Comparison of ENCODE assay signal across 26 cellular contexts in the genomic region with DNA sequence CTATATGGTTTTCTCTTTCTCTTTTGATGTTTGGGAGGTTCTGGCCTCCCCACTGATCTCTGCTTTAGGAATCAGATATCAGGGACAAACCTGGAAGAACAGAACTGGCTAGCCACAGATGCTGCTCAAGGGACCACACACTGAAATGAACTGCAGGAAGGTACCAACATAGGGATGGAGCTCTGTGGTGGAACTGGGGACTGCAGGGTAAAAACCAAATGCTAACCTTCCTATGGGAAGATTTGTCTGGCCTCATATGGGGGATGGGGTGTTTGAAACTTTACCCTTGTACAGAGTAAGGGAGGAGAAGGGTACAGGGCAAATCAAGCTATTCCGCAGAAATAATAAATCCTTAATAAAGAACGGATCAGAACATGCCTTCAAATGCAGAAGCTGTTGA. TPM values are rescaled to one million over a fixed set of nuclear protein-coding genes. Genes with fewer than 3 reads are reported as not detected.
DNase-seq lines count a peak whose midpoint lies in the region; ATAC-seq, FAIRE-seq and TF ChIP-seq lines count a peak whose summit lies in the region.
"Had no signal": no experiment of that assay in that cellular context is flagged by ENCODE, and none has a peak within 500 bp of the region (broad histone marks: within the 10 kb centered on the region; RNA-seq: fewer than 3 reads in every experiment).

No MANE protein-coding gene starts in this region.

- no peak overlapping the region for H3K4me2 ChIP-seq in Karpas-422 (ENCODE audit: low read depth, low read length, poor library complexity, severe bottlenecking)
- H3K4me2 ChIP-seq: BLaER1 treated with 17β-estradiol and CSF1 and Interleukin-3, amounts not matched to agents 10 nM and 100 nM had no signal

- peaks cover 23% of the 10 kb centered on the region for H3K27me3 Mint-ChIP-seq in stimulated activated memory B cell treated with anti-CD40 and anti-IgM and Interleukin-4, amounts not matched to agents 10 μg/mL and 1 μg/mL and 100 μg/mL, for 72 hours

- H4K20me1 ChIP-seq in Karpas-422 (ENCODE audit: insufficient read depth, low read depth, low read length) = no peaks in the 10 kb centered on the region
- H4K20me1 ChIP-seq: BLaER1 treated with 17β-estradiol and CSF1 and Interleukin-3, amounts not matched to agents 10 nM and 100 nM had no signal

- H3K27me3 ChIP-seq in Karpas-422 (ENCODE audit: low read length) = no peaks in the 10 kb centered on the region
- H3K27me3 ChIP-seq in foreskin keratinocyte = no peaks in the 10 kb centered on the region
- H3K27me3 ChIP-seq: BLaER1 treated with 17β-estradiol and CSF1 and Interleukin-3, amounts not matched to agents 10 nM and 100 nM had no signal

- H2AFZ ChIP-seq in Karpas-422 (ENCODE audit: low read length) = no peak overlapping the region

- no peaks in the 10 kb centered on the region for H3K36me3 Mint-ChIP-seq in stimulated activated memory B cell treated with anti-CD40 and anti-IgM and Interleukin-4, amounts not matched to agents 10 μg/mL and 1 μg/mL and 100 μg/mL, for 72 hours
- H3K36me3 Mint-ChIP-seq: CD8-positive, alpha-beta T cell; T-cell had no signal

- no peaks in the 10 kb centered on the region for H3K4me1 Mint-ChIP-seq in stimulated activated memory B cell treated with anti-CD40 and anti-IgM and Interleukin-4, amounts not matched to agents 10 μg/mL and 1 μg/mL and 100 μg/mL, for 72 hours
- H3K4me1 Mint-ChIP-seq: T-cell had no signal

- H3K27ac Mint-ChIP-seq in stimulated activated memory B cell treated with anti-CD40 and anti-IgM and Interleukin-4, amounts not matched to agents 10 μg/mL and 1 μg/mL and 100 μg/mL, for 72 hours = no peak overlapping the region
- H3K27ac Mint-ChIP-seq: CD8-positive, alpha-beta T cell; T-cell had no signal

- H3K27ac ChIP-seq in Karpas-422 (ENCODE audit: low read length) (no peak overlapping the region), foreskin keratinocyte (no peak overlapping the region)
- H3K27ac ChIP-seq: 22Rv1; BLaER1 treated with 17β-estradiol and CSF1 and Interleukin-3, amounts not matched to agents 10 nM and 100 nM had no signal

- no peak overlapping the region for H3K4me3 ChIP-seq in Karpas-422 (ENCODE audit: low read length)
- H3K4me3 ChIP-seq: BLaER1 treated with 17β-estradiol and CSF1 and Interleukin-3, amounts not matched to agents 10 nM and 100 nM had no signal

- ATAC-seq in foreskin keratinocyte = peak; percentile 37
- peak; percentile 6 for ATAC-seq in stimulated activated memory B cell treated with anti-CD40 and anti-IgM and Interleukin-4, amounts not matched to agents 10 μg/mL and 1 μg/mL and 100 μg/mL, for 72 hours
- ATAC-seq: CD8-positive, alpha-beta T cell; Panc1; T-cell had no signal

- H3K9me3 Mint-ChIP-seq in stimulated activated memory B cell treated with anti-CD40 and anti-IgM and Interleukin-4, amounts not matched to agents 10 μg/mL and 1 μg/mL and 100 μg/mL, for 72 hours = no peaks in the 10 kb centered on the region
- H3K9me3 Mint-ChIP-seq: CD8-positive, alpha-beta T cell had no signal

- H3K4me1 ChIP-seq in Karpas-422 (ENCODE audit: low read length) (no peaks in the 10 kb centered on the region), foreskin keratinocyte (no peaks in the 10 kb centered on the region)
- H3K4me1 ChIP-seq: BLaER1 treated with 17β-estradiol and CSF1 and Interleukin-3, amounts not matched to agents 10 nM and 100 nM had no signal

- H3K36me3 ChIP-seq in Karpas-422 (ENCODE audit: insufficient read depth, low read length) = no peaks in the 10 kb centered on the region
- H3K36me3 ChIP-seq: BLaER1 treated with 17β-estradiol and CSF1 and Interleukin-3, amounts not matched to agents 10 nM and 100 nM had no signal

- no peak overlapping the region for H3K4me3 Mint-ChIP-seq in stimulated activated memory B cell treated with anti-CD40 and anti-IgM and Interleukin-4, amounts not matched to agents 10 μg/mL and 1 μg/mL and 100 μg/mL, for 72 hours
- H3K4me3 Mint-ChIP-seq: CD8-positive, alpha-beta T cell; T-cell had no signal

- DNase-seq in DMS 273 (lab: John Stamatoyannopoulos, UW; ENCODE audit: unreplicated experiment) (peak; percentile 2), DMS 273 treated with DMSO at 0.1 percent for 48 hours (lab: John Stamatoyannopoulos, UW) (no peak), Karpas-422 (peak; percentile 39), foreskin keratinocyte (no peak), GM19239 (ENCODE audit: insufficient read length, low spot score) (no peak), activated T-cell treated with anti-CD3 and anti-CD28 coated beads for 4 hours (no peak), GM13977 (ENCODE audit: low spot score) (no peak)
- DNase-seq: Calu3; CD8-positive, alpha-beta T cell; DMS79 treated with DMSO at 0.1 percent for 48 hours; GOT3; KG1; NCI-H1105; NCI-H146; NCI-H2029 treated with DMSO at 0.1 percent for 48 hours; NCI-H226; NCI-H510A treated with DMSO at 0.1 percent for 48 hours; NCI-H748 treated with DMSO at 0.1 percent for 48 hours; NK-92 treated with Interleukin-12 subunit alpha and Interleukin-12 subunit beta, amount 100 ng/mL, for 24 hours; T-cell had no signal

- H3K9me3 ChIP-seq in Karpas-422 (ENCODE audit: low read length) = no peaks in the 10 kb centered on the region
- H3K9me3 ChIP-seq: BLaER1 treated with 17β-estradiol and CSF1 and Interleukin-3, amounts not matched to agents 10 nM and 100 nM had no signal

- TF ChIP-seq CTCF in foreskin keratinocyte (conservative IDR thresholded peaks at IDR 0.05) (no peak), GM13977 (IDR thresholded peaks at IDR 0.05; ENCODE audit: extremely low read depth, insufficient read depth, missing control alignments) (no peak)

- no peak overlapping the region for H3K9ac ChIP-seq in Karpas-422 (ENCODE audit: low read length)
- H3K9ac ChIP-seq: BLaER1 treated with 17β-estradiol and CSF1 and Interleukin-3, amounts not matched to agents 10 nM and 100 nM had no signal

- no peaks in the 10 kb centered on the region for H3K9me2 ChIP-seq in Karpas-422 (replicated peaks; ENCODE audit: insufficient read depth, low read length)

- in situ Hi-C loops in GM13977 (cut with MboI; ENCODE audit: low pct_unique_long_range_greater_than_20kb, low sequenced_read_pairs, unreplicated experiment) = no loop called here

- no peak for FAIRE-seq in GM19239 (lab: Jason Lieb, UNC)
- FAIRE-seq: GM12891, GM18507 had no signal

- H3K79me2 ChIP-seq in Karpas-422 (ENCODE audit: low read length) = no peaks in the 10 kb centered on the region

RNA-seq across cellular contexts. Expression of gene ELOVL7, which starts 49.4 kb away (rescaled TPM):
- total RNA-seq in Karpas-422 (2014; rRNA removed; shearing (Covaris generic); ENCODE audit: low replicate concordance) = 0.11 TPM in 1 of 2 replicates, not detected in the other
- total RNA-seq in foreskin keratinocyte = 7.2 and 8.3 TPM in 2 replicates
- polyA plus RNA-seq in foreskin keratinocyte = 2.5 and 3.0 TPM in 2 replicates
- total RNA-seq: CD8-positive, alpha-beta T cell had no signal

Comparison
In these comparisons a context has a peak if more than half of its experiments do, and no peak if none do; other contexts are left out.
1. DNase-seq: peak in DMS 273 (single experiment) and Karpas-422 (single experiment); none in DMS 273 treated with DMSO at 0.1 percent for 48 hours (single experiment), foreskin keratinocyte (0 of 2), GM19239 (single experiment), activated T-cell treated with anti-CD3 and anti-CD28 coated beads for 4 hours (single experiment) and GM13977 (single experiment).